In genomic region chr11:69744435-69744834, GRCh38 we compare ENCODE assay signal across 12 cellular contexts. TPM values are rescaled to one million over a fixed set of nuclear protein-coding genes. Genes with fewer than 3 reads are reported as not detected.
DNase-seq lines count a peak whose midpoint lies in the region; ATAC-seq and TF ChIP-seq lines count a peak whose summit lies in the region.
"Had no signal": no experiment of that assay in that cellular context is flagged by ENCODE, and none has a peak within 500 bp of the region (broad histone marks: within the 10 kb centered on the region; RNA-seq: fewer than 3 reads in every experiment).

No MANE protein-coding gene starts in this region.

- no peak overlapping the region for H2BK15ac ChIP-seq in H9 (ENCODE audit: low read depth, low read length)

- no peak overlapping the region for H3K23ac ChIP-seq in H9 (ENCODE audit: insufficient read length, low read depth, low read length)

- H3K4me1 Mint-ChIP-seq in H9: peaks cover 12 to 18% of the 10 kb centered on the region in 2 experiments
- peaks cover 16% of the 10 kb centered on the region for H3K4me1 Mint-ChIP-seq in WTC11
- no peaks in the 10 kb centered on the region for H3K4me1 Mint-ChIP-seq in activated CD8-positive, alpha-beta T cell treated with anti-CD3 and anti-CD28 coated beads for 36 hours (ENCODE audit: low read depth)
- peaks cover 20% of the 10 kb centered on the region for H3K4me1 Mint-ChIP-seq in mesothelial cell of epicardium
- H3K4me1 Mint-ChIP-seq: naive thymus-derived CD4-positive, alpha-beta T cell; T-cell had no signal

- no peak overlapping the region for H2AK5ac ChIP-seq in H9 (ENCODE audit: insufficient read length, low read length)

- H2BK20ac ChIP-seq in H9 (ENCODE audit: low read depth, low read length, poor library complexity, severe bottlenecking): no peak overlapping the region

- POLR2A ChIA-PET in WTC11 (lab: Charles Lee): no interaction called here
- POLR2A ChIA-PET in activated CD8-positive, alpha-beta T cell treated with anti-CD3 and anti-CD28 coated beads for 36 hours (lab: Charles Lee): no interaction called here

- H3K9me3 ChIP-seq in H9 (ENCODE audit: control insufficient read depth, low read depth, low read length) (no peaks in the 10 kb centered on the region), colonic mucosa (no peaks in the 10 kb centered on the region)

- no peak overlapping the region for H3K4me2 ChIP-seq in H9 (ENCODE audit: insufficient read depth, insufficient read length, low read length)

- H4K8ac ChIP-seq in H9 (replicated peaks; ENCODE audit: insufficient read length, low read depth, low read length): no peak overlapping the region

- H2BK12ac ChIP-seq in H9 (ENCODE audit: insufficient read length, low read depth, low read length): no peak overlapping the region

- DNase-seq in H9: peak; percentile 64
- DNase-seq in WTC11 (ENCODE audit: low spot score): no peak
- peak; percentile 10 for DNase-seq in foreskin melanocyte
- DNase-seq in skeletal muscle cell (ENCODE audit: low read depth): peak; percentile 47
- DNase-seq in colonic mucosa: no peak
- no peak for DNase-seq in activated CD8-positive, alpha-beta T cell treated with anti-CD3 and anti-CD28 coated beads for 36 hours
- DNase-seq in mesothelial cell of epicardium (ENCODE audit: low spot score in 2 of 2, unreplicated experiment in 2 of 2): no peak
- no peak for DNase-seq in activated effector memory CD4-positive, alpha-beta T cell treated with anti-CD3 and anti-CD28 coated beads, Interleukin-2, amount 50 U/mL, for 16 hours
- DNase-seq: activated CD4-positive, alpha-beta T cell treated with anti-CD3 and anti-CD28 coated beads, Interleukin-2, amount 50 U/mL, for 4 hours; naive thymus-derived CD4-positive, alpha-beta T cell; T-cell had no signal

- H2AFZ ChIP-seq in H9 (ENCODE audit: low read length): no peak overlapping the region

- no peak overlapping the region for H3K4me3 Mint-ChIP-seq in H9
- H3K4me3 Mint-ChIP-seq in WTC11: no peak overlapping the region
- no peak overlapping the region for H3K4me3 Mint-ChIP-seq in activated CD8-positive, alpha-beta T cell treated with anti-CD3 and anti-CD28 coated beads for 36 hours
- H3K4me3 Mint-ChIP-seq in mesothelial cell of epicardium: no peak overlapping the region
- H3K4me3 Mint-ChIP-seq: activated naive CD8-positive, alpha-beta T cell; naive thymus-derived CD4-positive, alpha-beta T cell; T-cell had no signal

- H3K36me3 ChIP-seq in colonic mucosa: no peaks in the 10 kb centered on the region

- H3K36me3 Mint-ChIP-seq in H9 (ENCODE audit: insufficient read depth in 1 of 3, low read depth in 3 of 3) (no peaks in the 10 kb centered on the region; a peak in 1 of 7 replicates), WTC11 (peaks cover 1% of the 10 kb centered on the region), mesothelial cell of epicardium (no peaks in the 10 kb centered on the region)
- H3K36me3 Mint-ChIP-seq in activated CD8-positive, alpha-beta T cell treated with anti-CD3 and anti-CD28 coated beads for 36 hours (ENCODE audit: low read depth): no peaks in the 10 kb centered on the region
- H3K36me3 Mint-ChIP-seq: activated naive CD8-positive, alpha-beta T cell; naive thymus-derived CD4-positive, alpha-beta T cell; T-cell had no signal

- no CpG with 5 or more reads among the region's 7 CpGs for WGBS in H9 (ENCODE audit: extremely low coverage, insufficient read length, low lambda C conversion rate)

- H3K18ac ChIP-seq in H9 (ENCODE audit: insufficient read length, low read depth, low read length): no peak overlapping the region

- no peak overlapping the region for H3K14ac ChIP-seq in H9 (ENCODE audit: insufficient read depth, low read length)

- no peak overlapping the region for H3K27ac Mint-ChIP-seq in H9
- peak overlapping the region; percentile 87; the same call in 1 of the 2 replicates for H3K27ac Mint-ChIP-seq in WTC11
- no peak overlapping the region for H3K27ac Mint-ChIP-seq in activated CD8-positive, alpha-beta T cell treated with anti-CD3 and anti-CD28 coated beads for 36 hours
- H3K27ac Mint-ChIP-seq in mesothelial cell of epicardium: no peak overlapping the region
- H3K27ac Mint-ChIP-seq: activated naive CD8-positive, alpha-beta T cell; naive thymus-derived CD4-positive, alpha-beta T cell; T-cell had no signal

- no peak for TF ChIP-seq CTCF in H9 (conservative IDR thresholded peaks at IDR 0.05)
- TF ChIP-seq CTCF in WTC11 (IDR thresholded peaks at IDR 0.05): no peak
- TF ChIP-seq CTCF in colonic mucosa (IDR thresholded peaks at IDR 0.05): no peak
- TF ChIP-seq CTCF in activated CD8-positive, alpha-beta T cell treated with anti-CD3 and anti-CD28 coated beads for 36 hours (IDR thresholded peaks at IDR 0.05): no peak
- no peak for TF ChIP-seq CTCF in mesothelial cell of epicardium (IDR thresholded peaks at IDR 0.05; ENCODE audit: unreplicated experiment)

- no peaks in the 10 kb centered on the region for H4K20me1 ChIP-seq in H9 (ENCODE audit: control insufficient read depth, insufficient read depth, insufficient read length)

- no peak overlapping the region for H3K27ac ChIP-seq in H9 (ENCODE audit: insufficient read length, low read depth, low read length)
- H3K27ac ChIP-seq in colonic mucosa: no peak overlapping the region

- H3T11ph ChIP-seq in H9 (ENCODE audit: low read length): no peak overlapping the region

- H3K79me1 ChIP-seq in H9 (ENCODE audit: insufficient read depth, low read depth, low read length, poor library complexity, severe bottlenecking): no peaks in the 10 kb centered on the region

- H3K9ac ChIP-seq in H9 (ENCODE audit: extremely low read depth, insufficient read length, low read length): no peak overlapping the region
- H3K9ac ChIP-seq in colonic mucosa (ENCODE audit: low read depth in 2 of 2, low read length in 2 of 2): no peak overlapping the region

- H3K4ac ChIP-seq in H9 (ENCODE audit: low read depth, low read length): no peak overlapping the region

- H3K27me3 ChIP-seq in H9 (ENCODE audit: insufficient read depth, low read length) (no peaks in the 10 kb centered on the region), colonic mucosa (no peaks in the 10 kb centered on the region)

- intact Hi-C loops in colonic mucosa (cut with DNase I): no loop called here
- intact Hi-C loops in activated CD8-positive, alpha-beta T cell treated with anti-CD3 and anti-CD28 coated beads for 36 hours (cut with micrococcal nuclease): no loop called here

- H3K4me1 ChIP-seq in H9 (ENCODE audit: insufficient read depth, low read length) (no peaks in the 10 kb centered on the region; the same call in 1 of the 2 replicates), colonic mucosa (no peaks in the 10 kb centered on the region)

- CTCF ChIA-PET in WTC11 (lab: Charles Lee): interaction anchor here (0.5 to 1.0 kb wide), 2 partner anchors 31 to 35 kb away, joined by 3 to 5 read pairs; no protein-coding TSS in a partner anchor
- CTCF ChIA-PET in activated CD8-positive, alpha-beta T cell treated with anti-CD3 and anti-CD28 coated beads for 36 hours (lab: Charles Lee): no interaction called here

- no peak overlapping the region for H4K5ac ChIP-seq in H9 (ENCODE audit: insufficient read length, low read depth, low read length)

- H3K23me2 ChIP-seq in H9 (ENCODE audit: insufficient read length, low read depth, low read length, poor library complexity, severe bottlenecking): no peaks in the 10 kb centered on the region

- no peak overlapping the region for H3K4me3 ChIP-seq in skeletal muscle cell (ENCODE audit: low read depth, low read length)
- H3K4me3 ChIP-seq in colonic mucosa: no peak overlapping the region

- peak; percentile 27 for ATAC-seq in WTC11
- ATAC-seq in activated CD8-positive, alpha-beta T cell treated with anti-CD3 and anti-CD28 coated beads for 36 hours: no peak
- ATAC-seq: naive thymus-derived CD4-positive, alpha-beta T cell; T-cell had no signal

- no peak overlapping the region for H3K56ac ChIP-seq in H9 (ENCODE audit: insufficient read length, low read depth, low read length)

- H4K91ac ChIP-seq in H9 (ENCODE audit: insufficient read length, low read depth, low read length): no peak overlapping the region

- H3K27me3 Mint-ChIP-seq in H9 (ENCODE audit: low read depth): peaks cover 6% of the 10 kb centered on the region; the same call in 1 of the 2 replicates
- H3K27me3 Mint-ChIP-seq in WTC11 (ENCODE audit: low read depth): peaks cover 2% of the 10 kb centered on the region
- peaks cover 6% of the 10 kb centered on the region for H3K27me3 Mint-ChIP-seq in activated CD8-positive, alpha-beta T cell treated with anti-CD3 and anti-CD28 coated beads for 36 hours
- H3K27me3 Mint-ChIP-seq in mesothelial cell of epicardium (ENCODE audit: low read depth): no peaks in the 10 kb centered on the region

- H2BK5ac ChIP-seq in H9 (ENCODE audit: insufficient read length, low read length): no peak overlapping the region

- H3K9me3 Mint-ChIP-seq in H9: no peaks in the 10 kb centered on the region
- peaks cover 2% of the 10 kb centered on the region for H3K9me3 Mint-ChIP-seq in WTC11
- peaks cover 1% of the 10 kb centered on the region for H3K9me3 Mint-ChIP-seq in activated CD8-positive, alpha-beta T cell treated with anti-CD3 and anti-CD28 coated beads for 36 hours
- H3K9me3 Mint-ChIP-seq in mesothelial cell of epicardium: peaks cover 1% of the 10 kb centered on the region

- H2BK120ac ChIP-seq in H9 (ENCODE audit: low read depth, low read length, poor library complexity, severe bottlenecking): no peak overlapping the region

- no peaks in the 10 kb centered on the region for H3K79me2 ChIP-seq in H9 (ENCODE audit: insufficient read depth, low read length)

TF ChIP-seq in WTC11, 78 proteins besides CTCF, POLR2A, EP300 and RAD21 (continues in another document):
- no peak for TF ChIP-seq ZNF232 (CRISPR knock-in tag; IDR thresholded peaks at IDR 0.05)

RNA-seq across cellular contexts. Expression of gene FGF4, which starts 30.7 kb away (rescaled TPM):
- total RNA-seq in H9 (2021) (0.59 and 0.68 TPM in 2 replicates), WTC11 (2021) (3.2 to 5.9 TPM (median 3.3 TPM) in 3 replicates), colonic mucosa (not detected), mesothelial cell of epicardium (not detected in 3 replicates)
- total RNA-seq in activated CD8-positive, alpha-beta T cell treated with anti-CD3 and anti-CD28 coated beads for 36 hours: not detected
- total RNA-seq: naive thymus-derived CD4-positive, alpha-beta T cell; T-cell had no signal

RNA-seq across cellular contexts. Expression of gene FGF19, which starts 40.6 kb away (rescaled TPM):
- total RNA-seq in H9 (2021) (7.4 and 7.7 TPM in 2 replicates), WTC11 (2021) (17.6 to 19.3 TPM (median 18.6 TPM) in 3 replicates), colonic mucosa (under 1 TPM in 1 of 2 donors, not detected in 1; 0.22 TPM), mesothelial cell of epicardium (not detected in 3 replicates)
- not detected for total RNA-seq in activated CD8-positive, alpha-beta T cell treated with anti-CD3 and anti-CD28 coated beads for 36 hours
- total RNA-seq: naive thymus-derived CD4-positive, alpha-beta T cell had no signal

Comparison
In these comparisons a context has a peak if more than half of its experiments do, and no peak if none do; other contexts are left out.
1. DNase-seq: peak in H9 (single experiment), foreskin melanocyte (single experiment) and skeletal muscle cell (single experiment); none in WTC11 (single experiment), colonic mucosa (single experiment), activated CD8-positive, alpha-beta T cell treated with anti-CD3 and anti-CD28 coated beads for 36 hours (single experiment), mesothelial cell of epicardium (0 of 2) and activated effector memory CD4-positive, alpha-beta T cell treated with anti-CD3 and anti-CD28 coated beads, Interleukin-2, amount 50 U/mL, for 16 hours (single experiment).